19 cellular contexts compared by ENCODE assay signal in the genomic region with DNA sequence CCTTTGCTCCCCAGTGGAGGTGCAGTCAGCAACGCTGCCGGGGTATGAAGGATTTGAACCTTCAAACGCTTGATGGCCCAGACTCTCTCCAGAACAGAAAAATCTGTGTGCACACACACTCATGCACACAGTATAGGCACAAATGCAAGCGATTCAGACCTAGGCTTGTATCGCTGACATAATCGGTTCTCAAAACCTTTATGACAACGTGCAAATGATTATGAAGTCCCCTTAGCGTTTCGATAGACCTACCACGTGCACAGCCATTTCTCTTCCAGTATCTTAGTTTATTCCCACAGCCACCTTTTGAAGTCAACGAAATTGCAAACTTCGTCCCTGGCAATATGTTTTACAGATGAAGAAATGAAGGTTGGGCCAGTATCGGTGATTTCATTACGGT.
A peak's percentile ranks its signal among the peaks of the same experiment; 100 is the strongest.
DNase-seq lines count a peak whose midpoint lies in the region; TF ChIP-seq lines count a peak whose summit lies in the region.
"Had no signal": no experiment of that assay in that cellular context is flagged by ENCODE, and none has a peak within 500 bp of the region (broad histone marks: within the 10 kb centered on the region; RNA-seq: fewer than 3 reads in every experiment).

No MANE protein-coding gene starts in this region.

- H2BK12ac ChIP-seq in H9 (ENCODE audit: insufficient read length, low read depth, low read length) (no peak overlapping the region), neuronal stem cell (ENCODE audit: low read length) (peak overlapping the region; percentile 28)

- H3K4me1 ChIP-seq in H9 (ENCODE audit: insufficient read depth, low read length), result no peaks in the 10 kb centered on the region
- peaks cover 0 to 3% of the 10 kb centered on the region in 2 donors for H3K4me1 ChIP-seq in neuronal stem cell (ENCODE audit: control insufficient read depth in 2 of 2, insufficient read depth in 1 of 2, low read depth in 1 of 2, low read length in 2 of 2)

- no peak overlapping the region for H3K56ac ChIP-seq in H9 (ENCODE audit: insufficient read length, low read depth, low read length)

- H3K4me2 ChIP-seq in H9 (ENCODE audit: insufficient read depth, insufficient read length, low read length) (no peak overlapping the region), neuronal stem cell (ENCODE audit: insufficient read depth, low read length, poor library complexity, severe bottlenecking) (no peak overlapping the region)
- H3K4me2 ChIP-seq: BLaER1 had no signal

- H3K14ac ChIP-seq in H9 (ENCODE audit: insufficient read depth, low read length) (no peak overlapping the region), neuronal stem cell (ENCODE audit: low read length) (no peak overlapping the region)

- DNase-seq in H9 (no peak), neuronal stem cell (ENCODE audit: low spot score) (no peak), KG1 (lab: John Stamatoyannopoulos, UW) (no peak), inferior parietal cortex (ENCODE audit: extremely low spot score) (no peak), NCI-H2081 treated with DMSO at 0.1 percent for 48 hours (lab: John Stamatoyannopoulos, UW) (no peak)
- DNase-seq: 8988T; Calu3; CD4-positive, alpha-beta memory T cell; DMS53; DND-41; EL; HCEC 1CT; IMR-90 had no signal

- H3K18ac ChIP-seq in H9 (ENCODE audit: insufficient read length, low read depth, low read length) (peak overlapping the region; percentile 15), neuronal stem cell (ENCODE audit: low read length) (no peak overlapping the region)

- no peaks in the 10 kb centered on the region for H3K23me2 ChIP-seq in H9 (ENCODE audit: insufficient read length, low read depth, low read length, poor library complexity, severe bottlenecking)

- H3K4me1 Mint-ChIP-seq in H9, result peaks cover 15 to 16% of the 10 kb centered on the region in 2 experiments
- H3K4me1 Mint-ChIP-seq: CD14-positive monocyte; CD4-positive, alpha-beta memory T cell had no signal

- no peak overlapping the region for H2AK5ac ChIP-seq in H9 (ENCODE audit: insufficient read length, low read length)
- H2AK5ac ChIP-seq in neuronal stem cell (ENCODE audit: low read depth, low read length), result no peak overlapping the region

- H4K8ac ChIP-seq in H9 (replicated peaks; ENCODE audit: insufficient read length, low read depth, low read length) (no peak overlapping the region), neuronal stem cell (ENCODE audit: low read depth, low read length) (no peak overlapping the region)

- H3K9me3 Mint-ChIP-seq in H9, result no peaks in the 10 kb centered on the region
- H3K9me3 Mint-ChIP-seq: CD4-positive, alpha-beta memory T cell had no signal

- no peak overlapping the region for H3K23ac ChIP-seq in H9 (ENCODE audit: insufficient read length, low read depth, low read length)
- no peak overlapping the region for H3K23ac ChIP-seq in neuronal stem cell (ENCODE audit: low read depth, low read length, poor library complexity)

- TF ChIP-seq CTCF in H9 (conservative IDR thresholded peaks at IDR 0.05), result no peak

- peaks cover 6% of the 10 kb centered on the region for H3K27me3 Mint-ChIP-seq in H9 (ENCODE audit: low read depth)

- H3K27me3 ChIP-seq in H9 (ENCODE audit: insufficient read depth, low read length) (no peaks in the 10 kb centered on the region), neuronal stem cell (ENCODE audit: control insufficient read depth in 3 of 3, insufficient read depth in 3 of 3, low read depth in 1 of 3, low read length in 3 of 3) (peaks cover 0 to 4% (median 0%) of the 10 kb centered on the region in 3 experiments)
- H3K27me3 ChIP-seq: BLaER1 had no signal

- H3K79me1 ChIP-seq in H9 (ENCODE audit: insufficient read depth, low read depth, low read length, poor library complexity, severe bottlenecking) (no peaks in the 10 kb centered on the region), neuronal stem cell (ENCODE audit: low read depth, low read length) (no peaks in the 10 kb centered on the region)

- H4K91ac ChIP-seq in H9 (ENCODE audit: insufficient read length, low read depth, low read length) (no peak overlapping the region), neuronal stem cell (ENCODE audit: low read depth, low read length, poor library complexity) (no peak overlapping the region)

- H3K4ac ChIP-seq in H9 (ENCODE audit: low read depth, low read length), result no peak overlapping the region
- peak overlapping the region; percentile 54 for H3K4ac ChIP-seq in neuronal stem cell (ENCODE audit: low read length)

- no peak overlapping the region for H2BK20ac ChIP-seq in H9 (ENCODE audit: low read depth, low read length, poor library complexity, severe bottlenecking)

- H3K27ac Mint-ChIP-seq in H9, result no peak overlapping the region
- H3K27ac Mint-ChIP-seq: CD14-positive monocyte; CD4-positive, alpha-beta memory T cell had no signal

- H3K27ac ChIP-seq in H9 (ENCODE audit: insufficient read length, low read depth, low read length), result no peak overlapping the region
- peak overlapping the region; percentile 57 for H3K27ac ChIP-seq in cingulate gyrus (ENCODE audit: low read depth, low read length)
- H3K27ac ChIP-seq in neuronal stem cell (replicated peaks; ENCODE audit: low read length), result no peak overlapping the region
- H3K27ac ChIP-seq in temporal lobe (ENCODE audit: low read depth, low read length), result peak overlapping the region; percentile 40
- H3K27ac ChIP-seq: BLaER1, HL-60 had no signal

- no peaks in the 10 kb centered on the region for H3K36me3 Mint-ChIP-seq in H9 (ENCODE audit: insufficient read depth in 1 of 3, low read depth in 3 of 3)
- H3K36me3 Mint-ChIP-seq: CD14-positive monocyte; CD4-positive, alpha-beta memory T cell had no signal

- H3K4me3 ChIP-seq in neuronal stem cell (ENCODE audit: low read length in 2 of 2), result no peak overlapping the region
- H3K4me3 ChIP-seq: BLaER1, GM12878 had no signal

- H3T11ph ChIP-seq in H9 (ENCODE audit: low read length), result no peak overlapping the region

- H2AFZ ChIP-seq in H9 (ENCODE audit: low read length) (no peak overlapping the region), neuronal stem cell (ENCODE audit: low read length) (no peak overlapping the region)

- no CpG with 5 or more reads among the region's 14 CpGs for WGBS in H9 (ENCODE audit: extremely low coverage, insufficient read length, low lambda C conversion rate)
- no CpG with 5 or more reads among the region's 14 CpGs for WGBS in neuronal stem cell (ENCODE audit: extremely low coverage in 2 of 2, insufficient read length in 2 of 2, insufficient replicate concordance in 1 of 2), 2 donors

- no peak overlapping the region for H2BK5ac ChIP-seq in H9 (ENCODE audit: insufficient read length, low read length)
- H2BK5ac ChIP-seq in neuronal stem cell (ENCODE audit: low read length), result peak overlapping the region; percentile 26

- no peaks in the 10 kb centered on the region for H3K9me3 ChIP-seq in H9 (ENCODE audit: control insufficient read depth, low read depth, low read length)
- H3K9me3 ChIP-seq in neuronal stem cell (replicated peaks in 1 of 2; ENCODE audit: control insufficient read depth in 2 of 2, insufficient read depth in 1 of 2, low read depth in 1 of 2, low read length in 2 of 2), result no peaks in the 10 kb centered on the region
- H3K9me3 ChIP-seq: BLaER1 had no signal

- no peak overlapping the region for H3K9ac ChIP-seq in H9 (ENCODE audit: extremely low read depth, insufficient read length, low read length)
- H3K9ac ChIP-seq in neuronal stem cell (ENCODE audit: low read depth, low read length, poor library complexity), result no peak overlapping the region
- H3K9ac ChIP-seq: BLaER1 had no signal

- no peaks in the 10 kb centered on the region for H3K79me2 ChIP-seq in H9 (ENCODE audit: insufficient read depth, low read length)

- H2BK120ac ChIP-seq in H9 (ENCODE audit: low read depth, low read length, poor library complexity, severe bottlenecking) (no peak overlapping the region), neuronal stem cell (ENCODE audit: low read depth, low read length) (peak overlapping the region; percentile 72)

- no peaks in the 10 kb centered on the region for H4K20me1 ChIP-seq in H9 (ENCODE audit: control insufficient read depth, insufficient read depth, insufficient read length)
- H4K20me1 ChIP-seq: BLaER1 had no signal

- H2BK15ac ChIP-seq in H9 (ENCODE audit: low read depth, low read length), result no peak overlapping the region
- no peak overlapping the region for H2BK15ac ChIP-seq in neuronal stem cell (ENCODE audit: low read length)

- no peak overlapping the region for H4K5ac ChIP-seq in H9 (ENCODE audit: insufficient read length, low read depth, low read length)

- no peaks in the 10 kb centered on the region for H3K36me3 ChIP-seq in neuronal stem cell (replicated peaks in 1 of 2; ENCODE audit: control insufficient read depth in 2 of 2, insufficient read depth in 2 of 2, low read length in 2 of 2)
- H3K36me3 ChIP-seq: BLaER1 had no signal

- H3K4me3 Mint-ChIP-seq in H9, result no peak overlapping the region
- H3K4me3 Mint-ChIP-seq: CD14-positive monocyte; CD4-positive, alpha-beta memory T cell had no signal

Comparison
In these comparisons a context has a peak if more than half of its experiments do, and no peak if none do; other contexts are left out.
1. H3K27ac ChIP-seq: peak in cingulate gyrus (single experiment) and temporal lobe (single experiment); none in H9 (single experiment) and neuronal stem cell (single experiment).